ENCODE assay signal across 20 cellular contexts in the genomic region with DNA sequence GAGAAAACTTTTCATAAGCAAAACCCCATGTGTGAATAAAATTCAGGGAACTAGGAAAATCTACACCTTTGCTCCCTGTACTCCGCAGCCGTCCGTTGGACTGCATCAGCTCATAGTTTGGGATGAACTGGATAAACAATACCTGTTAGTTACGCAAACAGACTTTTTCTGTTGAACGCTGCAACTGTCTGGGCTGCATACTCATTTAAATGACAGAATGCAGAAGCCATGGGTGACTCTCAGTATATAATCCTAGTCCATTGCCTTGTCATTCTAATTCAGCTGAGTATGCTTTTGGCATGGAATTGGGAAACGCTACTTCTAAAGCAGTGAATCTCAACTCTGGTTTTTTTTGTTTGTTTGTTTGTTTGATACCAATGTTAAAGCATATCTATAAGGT.
DNase-seq lines count a peak whose midpoint lies in the region; ATAC-seq, FAIRE-seq and TF ChIP-seq lines count a peak whose summit lies in the region.
"Had no signal": no experiment of that assay in that cellular context is flagged by ENCODE, and none has a peak within 500 bp of the region (broad histone marks: within the 10 kb centered on the region; RNA-seq: fewer than 3 reads in every experiment).

No MANE protein-coding gene starts in this region.

- H3K27me3 ChIP-seq in GM23338 (ENCODE audit: insufficient read depth) (no peaks in the 10 kb centered on the region), bronchial epithelial cell (ENCODE audit: control insufficient read depth, insufficient read depth, low read length) (no peaks in the 10 kb centered on the region), PC-3 (ENCODE audit: low read length) (no peaks in the 10 kb centered on the region), small intestine (ENCODE audit: control insufficient read depth in 2 of 2, insufficient read depth in 2 of 2, low read length in 2 of 2) (no peaks in the 10 kb centered on the region)
- H3K27me3 ChIP-seq in CD8-positive, alpha-beta T cell (ENCODE audit: insufficient read depth, low read length): no peaks in the 10 kb centered on the region

- TF ChIP-seq CTCF in GM23338 (conservative IDR thresholded peaks at IDR 0.05; ENCODE audit: low read depth in 2 of 2) (no peak), bronchial epithelial cell (IDR thresholded peaks at IDR 0.05; ENCODE audit: insufficient read depth, low read length, severe bottlenecking) (no peak), PC-3 (conservative IDR thresholded peaks at IDR 0.05; ENCODE audit: low read depth, low read length) (no peak)
- no peak for TF ChIP-seq CTCF in CD8-positive, alpha-beta T cell (IDR thresholded peaks at IDR 0.05)

- FAIRE-seq in bronchial epithelial cell (lab: Jason Lieb, UNC) (no peak), small intestine (lab: Jason Lieb, UNC) (no peak)

- H3K9me3 ChIP-seq in CD8-positive, alpha-beta T cell (ENCODE audit: low read length): no peaks in the 10 kb centered on the region
- H3K9me3 ChIP-seq in PC-3 (ENCODE audit: low read length) (no peaks in the 10 kb centered on the region), small intestine (ENCODE audit: control insufficient read depth, low read depth) (no peaks in the 10 kb centered on the region)

- H3K27me3 Mint-ChIP-seq in GM23338 (ENCODE audit: insufficient read depth, low read depth, poor library complexity): peaks cover 2% of the 10 kb centered on the region
- no peaks in the 10 kb centered on the region for H3K27me3 Mint-ChIP-seq in CD8-positive, alpha-beta T cell (ENCODE audit: low read depth)
- H3K27me3 Mint-ChIP-seq: B cell had no signal

- DNase-seq in GM23338 (ENCODE audit: low spot score): peak; percentile 2
- DNase-seq in NCI-H748 (lab: John Stamatoyannopoulos, UW; ENCODE audit: unreplicated experiment): peak; percentile 64
- DNase-seq in bronchial epithelial cell (ENCODE audit: low read depth): peak; percentile 4
- DNase-seq in substantia nigra (lab: John Stamatoyannopoulos, UW): peak in 1 of 49 donors; percentile 10
- no peak for DNase-seq in CD8-positive, alpha-beta T cell
- no peak for DNase-seq in PC-3
- no peak for DNase-seq in small intestine
- DNase-seq: Calu3, H7, NCI-H1092, NCI-H1417 treated with DMSO at 0.1 percent for 48 hours, NCI-H1694 treated with DMSO at 0.1 percent for 48 hours, NCI-H2081, NCI-H2171 treated with DMSO at 0.1 percent for 48 hours, NCI-H345, NCI-H524 treated with DMSO at 0.1 percent for 48 hours, SHP77 treated with DMSO at 0.1 percent for 48 hours had no signal

- no peak for ATAC-seq in GM23338
- ATAC-seq in CD8-positive, alpha-beta T cell: no peak
- no peak for ATAC-seq in PC-3
- ATAC-seq: Panc1 had no signal

- H3K27ac Mint-ChIP-seq in GM23338: peak overlapping the region; percentile 36; the same call in 1 of the 2 replicates
- no peak overlapping the region for H3K27ac Mint-ChIP-seq in CD8-positive, alpha-beta T cell
- H3K27ac Mint-ChIP-seq: B cell, CD14-positive monocyte had no signal

- H3K4me1 ChIP-seq in GM23338 (ENCODE audit: insufficient read depth) (peaks cover 24% of the 10 kb centered on the region), PC-3 (ENCODE audit: insufficient read depth, low read length) (no peaks in the 10 kb centered on the region), small intestine (ENCODE audit: control insufficient read depth in 2 of 2, insufficient read depth in 1 of 2, low read depth in 1 of 2, low read length in 1 of 2) (no peaks in the 10 kb centered on the region)
- H3K4me1 ChIP-seq in CD8-positive, alpha-beta T cell (ENCODE audit: insufficient read depth, low read length): no peaks in the 10 kb centered on the region

- no peaks in the 10 kb centered on the region for H3K9me3 Mint-ChIP-seq in GM23338
- H3K9me3 Mint-ChIP-seq in CD8-positive, alpha-beta T cell: no peaks in the 10 kb centered on the region

- CTCF ChIA-PET in CD8-positive, alpha-beta T cell (lab: Charles Lee): no interaction called here
- CTCF ChIA-PET in PC-3 (lab: Charles Lee): no interaction called here

- H3K9me2 ChIP-seq in GM23338 (ENCODE audit: insufficient read depth) (no peaks in the 10 kb centered on the region), PC-3 (replicated peaks; ENCODE audit: low read length) (no peaks in the 10 kb centered on the region)

- H4K20me1 ChIP-seq in GM23338 (replicated peaks; ENCODE audit: insufficient read depth) (no peaks in the 10 kb centered on the region), PC-3 (ENCODE audit: low read length) (no peaks in the 10 kb centered on the region)

- POLR2A ChIA-PET in CD8-positive, alpha-beta T cell (lab: Charles Lee): no interaction called here
- POLR2A ChIA-PET in PC-3 (lab: Charles Lee; ENCODE audit: unreplicated experiment): no interaction called here

- H2AFZ ChIP-seq in GM23338 (0 out of 2 replicates have a peak overlapping the region, but pooled peaks have one; percentile 30), PC-3 (ENCODE audit: low read length) (no peak overlapping the region)

- H3K4me1 Mint-ChIP-seq in GM23338: peaks cover 28% of the 10 kb centered on the region
- H3K4me1 Mint-ChIP-seq in CD8-positive, alpha-beta T cell (ENCODE audit: low read depth): no peaks in the 10 kb centered on the region
- H3K4me1 Mint-ChIP-seq: B cell, CD14-positive monocyte had no signal

- H3K36me3 Mint-ChIP-seq in GM23338 (ENCODE audit: low read depth): no peaks in the 10 kb centered on the region
- no peaks in the 10 kb centered on the region for H3K36me3 Mint-ChIP-seq in CD8-positive, alpha-beta T cell
- H3K36me3 Mint-ChIP-seq: CD14-positive monocyte had no signal

- H3K79me2 ChIP-seq in GM23338 (replicated peaks; ENCODE audit: insufficient read depth): no peaks in the 10 kb centered on the region
- no peaks in the 10 kb centered on the region for H3K79me2 ChIP-seq in PC-3 (ENCODE audit: low read length)

- H3K36me3 ChIP-seq in GM23338 (ENCODE audit: insufficient read depth) (no peaks in the 10 kb centered on the region), bronchial epithelial cell (ENCODE audit: control insufficient read depth, insufficient read depth, low read length) (no peaks in the 10 kb centered on the region), PC-3 (ENCODE audit: low read depth, low read length) (no peaks in the 10 kb centered on the region), small intestine (ENCODE audit: control insufficient read depth in 2 of 2, insufficient read depth in 2 of 2, low read length in 2 of 2) (no peaks in the 10 kb centered on the region)
- no peaks in the 10 kb centered on the region for H3K36me3 ChIP-seq in CD8-positive, alpha-beta T cell (ENCODE audit: insufficient read depth, low read length)

- no peak overlapping the region for H3K4me2 ChIP-seq in GM23338
- H3K4me2 ChIP-seq in PC-3 (ENCODE audit: low read length): no peak overlapping the region

- no TSS peak for BruUV-seq in PC-3 (replicated peaks; lab: Mats Ljungman, UMichigan)

- H3K4me3 Mint-ChIP-seq in GM23338: no peak overlapping the region
- H3K4me3 Mint-ChIP-seq in CD8-positive, alpha-beta T cell: no peak overlapping the region
- H3K4me3 Mint-ChIP-seq: B cell, CD14-positive monocyte had no signal

- no peak overlapping the region for H3K27ac ChIP-seq in GM23338 (ENCODE audit: low read depth)
- H3K27ac ChIP-seq in substantia nigra (ENCODE audit: low read depth, low read length, poor library complexity, severe bottlenecking): peak overlapping the region; percentile 58
- no peak overlapping the region for H3K27ac ChIP-seq in CD8-positive, alpha-beta T cell (ENCODE audit: low read depth, low read length)
- no peak overlapping the region for H3K27ac ChIP-seq in PC-3 (ENCODE audit: low read length)
- no peak overlapping the region for H3K27ac ChIP-seq in small intestine (ENCODE audit: low read depth in 1 of 2, low read length in 1 of 2)

- WGBS in small intestine, 3 donors: 50 to 69% (median 51%) methylated on average over 6 of the region's 6 CpGs

- H3K4me3 ChIP-seq in GM23338 (no peak overlapping the region), bronchial epithelial cell (ENCODE audit: low read depth, low read length) (no peak overlapping the region), PC-3 (ENCODE audit: low read length) (no peak overlapping the region), small intestine (ENCODE audit: low read depth in 1 of 2, low read length in 2 of 2) (no peak overlapping the region)
- no peak overlapping the region for H3K4me3 ChIP-seq in CD8-positive, alpha-beta T cell (ENCODE audit: low read depth, low read length)

- H3F3A ChIP-seq in GM23338 (replicated peaks; ENCODE audit: low read depth) (no peaks in the 10 kb centered on the region), PC-3 (ENCODE audit: low read length, unreplicated experiment) (no peaks in the 10 kb centered on the region)

- intact Hi-C loops in CD8-positive, alpha-beta T cell (cut with DNase I, micrococcal nuclease): no loop called here
- intact Hi-C loops in PC-3 (cut with micrococcal nuclease): no loop called here

- no peak overlapping the region for H3K9ac ChIP-seq in PC-3 (ENCODE audit: low read length)

TF ChIP-seq in GM23338, 12 proteins besides CTCF, POLR2A, EP300 and RAD21 (continues in another document):
- TF ChIP-seq STAT1 (IDR thresholded peaks at IDR 0.05; ENCODE audit: unreplicated experiment) (no peak), EZH2phosphoT487 (IDR thresholded peaks at IDR 0.05; ENCODE audit: unreplicated experiment) (no peak), POLR2AphosphoS5 (IDR thresholded peaks at IDR 0.05; ENCODE audit: low read depth) (no peak), ZNF331 (CRISPR knock-in tag; IDR thresholded peaks at IDR 0.05; ENCODE audit: low read depth) (no peak)
- TF ChIP-seq, protein P1, sequence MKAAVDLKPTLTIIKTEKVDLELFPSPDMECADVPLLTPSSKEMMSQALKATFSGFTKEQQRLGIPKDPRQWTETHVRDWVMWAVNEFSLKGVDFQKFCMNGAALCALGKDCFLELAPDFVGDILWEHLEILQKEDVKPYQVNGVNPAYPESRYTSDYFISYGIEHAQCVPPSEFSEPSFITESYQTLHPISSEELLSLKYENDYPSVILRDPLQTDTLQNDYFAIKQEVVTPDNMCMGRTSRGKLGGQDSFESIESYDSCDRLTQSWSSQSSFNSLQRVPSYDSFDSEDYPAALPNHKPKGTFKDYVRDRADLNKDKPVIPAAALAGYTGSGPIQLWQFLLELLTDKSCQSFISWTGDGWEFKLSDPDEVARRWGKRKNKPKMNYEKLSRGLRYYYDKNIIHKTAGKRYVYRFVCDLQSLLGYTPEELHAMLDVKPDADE (IDR thresholded peaks at IDR 0.05): no peak

Comparison
In these comparisons a context has a peak if more than half of its experiments do, and no peak if none do; other contexts are left out.
1. DNase-seq: peak in GM23338 (single experiment), NCI-H748 (single experiment) and bronchial epithelial cell (single experiment); none in CD8-positive, alpha-beta T cell (0 of 7), PC-3 (single experiment) and small intestine (single experiment).